In genomic region chr5:135398160-135398854, GRCh38 we compare ENCODE assay signal across 8 cellular contexts. TPM values are rescaled to one million over a fixed set of nuclear protein-coding genes. Genes with fewer than 3 reads are reported as not detected.
DNase-seq lines count a peak whose midpoint lies in the region; ATAC-seq, FAIRE-seq and TF ChIP-seq lines count a peak whose summit lies in the region.

No MANE protein-coding gene starts in this region.

- no peaks in the 10 kb centered on the region for H3K27me3 ChIP-seq in RWPE2 (ENCODE audit: insufficient read depth, poor library complexity, severe bottlenecking)
- no peaks in the 10 kb centered on the region for H3K27me3 ChIP-seq in GM12878 (replicated peaks in 1 of 2; ENCODE audit: control insufficient read depth in 2 of 2, insufficient read depth in 2 of 2, low read length in 1 of 2)
- H3K27me3 ChIP-seq in kidney epithelial cell (ENCODE audit: control insufficient read depth, insufficient read depth, low read length): no peaks in the 10 kb centered on the region

- no peak for TF ChIP-seq CTCF in AG10803 (conservative IDR thresholded peaks at IDR 0.05; ENCODE audit: low read length)
- TF ChIP-seq CTCF in RWPE2 (IDR thresholded peaks at IDR 0.05; ENCODE audit: poor library complexity, severe bottlenecking): no peak
- no peak for TF ChIP-seq CTCF in GM12878 (IDR thresholded peaks at IDR 0.05 in 2 of 3, conservative IDR thresholded peaks at IDR 0.05 in 1 of 3; ENCODE audit: control insufficient read depth in 2 of 3, extremely low read depth in 1 of 3, insufficient read depth in 1 of 3, low read depth in 3 of 3, low read length in 3 of 3)
- no peak for TF ChIP-seq CTCF in kidney epithelial cell (IDR thresholded peaks at IDR 0.05; ENCODE audit: insufficient read depth, low read length, poor library complexity, severe bottlenecking)

- under 1% methylated on average over 32 of the region's 43 CpGs for WGBS in GM12878 (ENCODE audit: insufficient coverage, insufficient replicate concordance, low lambda C conversion rate, missing lambda C conversion rate)

- H3K4me2 ChIP-seq in GM12878 (ENCODE audit: control insufficient read depth, insufficient read depth): peak overlapping the region; percentile 81

- ATAC-seq in GM19043 (IDR thresholded peaks at IDR 0.05; ENCODE audit: low read depth, unreplicated experiment): peak; percentile 19
- peak; percentile 28 for ATAC-seq in HG03460 (IDR thresholded peaks at IDR 0.05; ENCODE audit: unreplicated experiment)
- peak; percentile 43 for ATAC-seq in RWPE2 (ENCODE audit: low read depth)
- ATAC-seq in GM12878: peak; percentile 46
- no peak for ATAC-seq in GM18870 (IDR thresholded peaks at IDR 0.05; ENCODE audit: unreplicated experiment)

- SMC1A ChIA-PET in GM12878 (lab: Charles Lee; ENCODE audit: uncharacterized antibody, unreplicated experiment): no interaction called here

- H3K36me3 ChIP-seq in RWPE2 (ENCODE audit: low read depth) (peaks cover 27% of the 10 kb centered on the region), GM12878 (ENCODE audit: control insufficient read depth in 2 of 2, insufficient read depth in 2 of 2, low read length in 1 of 2) (no peaks in the 10 kb centered on the region), kidney epithelial cell (ENCODE audit: control insufficient read depth, insufficient read depth, low read length) (no peaks in the 10 kb centered on the region)

- RAD21 ChIA-PET in GM12878 (lab: Charles Lee; ENCODE audit: unreplicated experiment): no interaction called here

- no peak for FAIRE-seq in GM12878 (lab: Jason Lieb, UNC)

- peaks cover 8% of the 10 kb centered on the region; the same call in 1 of the 2 replicates for H4K20me1 ChIP-seq in GM12878 (ENCODE audit: control insufficient read depth, insufficient read depth)

- in situ Hi-C loops in GM12878 (cut with MboI): no loop called here

- peak; percentile 38 for DNase-seq in AG10803 (ENCODE audit: low read depth)
- no peak for DNase-seq in RWPE2 (ENCODE audit: low spot score)
- DNase-seq in GM12878 (ENCODE audit: low read depth, low spot score): no peak
- DNase-seq in kidney epithelial cell (ENCODE audit: low read depth): no peak
- peak; percentile 5 for DNase-seq in stimulated activated CD4-positive, alpha-beta T cell treated with anti-CD3 and anti-CD28 coated beads, Interleukin-2, amount 100 ng/mL, for 4 hours (ENCODE audit: low read depth)

- CTCF ChIA-PET in GM12878 (lab: Yijun Ruan, JAX): no interaction called here

- H3K4me3 ChIP-seq in AG10803 (ENCODE audit: low read length) (peak overlapping the region; percentile 71), RWPE2 (ENCODE audit: severe bottlenecking) (peak overlapping the region; percentile 97), GM12878 (peak overlapping the region; percentile 80), kidney epithelial cell (ENCODE audit: low read depth, low read length) (peak overlapping the region; percentile 74)

- no TSS peak for BruUV-seq in GM12878 (replicated peaks; lab: Mats Ljungman, UMichigan)

- H3K9me3 ChIP-seq in RWPE2 (ENCODE audit: severe bottlenecking) (no peaks in the 10 kb centered on the region), GM12878 (replicated peaks; ENCODE audit: control insufficient read depth, insufficient read depth, low read length) (no peaks in the 10 kb centered on the region)

- peaks cover 62% of the 10 kb centered on the region for H3K79me2 ChIP-seq in GM12878 (ENCODE audit: control insufficient read depth, insufficient read depth, low read length)

- intact Hi-C loops in GM12878 (cut with micrococcal nuclease; ENCODE audit: unreplicated experiment): no loop called here

- H3K9ac ChIP-seq in GM12878 (ENCODE audit: control insufficient read depth, insufficient read depth, low read length): peak overlapping the region; percentile 98

- no peak for TF ChIP-seq EP300 in GM12878 (IDR thresholded peaks at IDR 0.05; ENCODE audit: borderline replicate concordance in 1 of 2, control insufficient read depth in 1 of 2, low read depth in 2 of 2, low read length in 2 of 2)

- POLR2A ChIA-PET in GM12878 (lab: Charles Lee): no interaction called here

- H3K4me1 ChIP-seq in RWPE2 (ENCODE audit: insufficient read depth, poor library complexity, severe bottlenecking): peaks cover 29% of the 10 kb centered on the region
- H3K4me1 ChIP-seq in GM12878 (ENCODE audit: control insufficient read depth, insufficient read depth, low read length): peaks cover 19% of the 10 kb centered on the region

- TF ChIP-seq POLR2A in GM12878 (IDR thresholded peaks at IDR 0.05; ENCODE audit: low read depth, low read length): no peak

- no peak for TF ChIP-seq RAD21 in GM12878 (IDR thresholded peaks at IDR 0.05; ENCODE audit: insufficient read depth, low read depth, low read length)

- peak overlapping the region; percentile 22; the same call in 1 of the 2 replicates for H2AFZ ChIP-seq in GM12878 (ENCODE audit: control insufficient read depth, low read depth, low read length)

- H3K27ac ChIP-seq in RWPE2 (ENCODE audit: poor library complexity, severe bottlenecking) (peak overlapping the region; percentile 72), GM12878 (ENCODE audit: control insufficient read depth, insufficient read depth) (peak overlapping the region; percentile 90)

TF ChIP-seq in GM12878, 131 proteins besides CTCF, POLR2A, EP300 and RAD21 (continues in another document):
- TF ChIP-seq BHLHE40 (IDR thresholded peaks at IDR 0.05; ENCODE audit: borderline replicate concordance in 1 of 2, low read depth in 2 of 2, low read length in 1 of 2) (peak in 1 of 2 experiments; percentile 12; a peak in 1 of 4 replicates), RAD51 (IDR thresholded peaks at IDR 0.05) (peak; percentile 39; the same call in 1 of the 2 replicates)
- TF ChIP-seq, protein P1, sequence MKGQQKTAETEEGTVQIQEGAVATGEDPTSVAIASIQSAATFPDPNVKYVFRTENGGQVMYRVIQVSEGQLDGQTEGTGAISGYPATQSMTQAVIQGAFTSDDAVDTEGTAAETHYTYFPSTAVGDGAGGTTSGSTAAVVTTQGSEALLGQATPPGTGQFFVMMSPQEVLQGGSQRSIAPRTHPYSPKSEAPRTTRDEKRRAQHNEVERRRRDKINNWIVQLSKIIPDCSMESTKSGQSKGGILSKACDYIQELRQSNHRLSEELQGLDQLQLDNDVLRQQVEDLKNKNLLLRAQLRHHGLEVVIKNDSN (IDR thresholded peaks at IDR 0.05; ENCODE audit: borderline replicate concordance, extremely low read length, insufficient read depth, low read depth, low read length): peak; percentile 11

RNA-seq across cellular contexts. Expression of gene MACROH2A1, which starts 0.7 kb away (rescaled TPM):
- 249 and 264 TPM in 2 replicates for total RNA-seq in GM12878 (2013; cell fraction: nucleolus; rRNA removed)
- total RNA-seq in GM12878 (2014; rRNA removed) (222 and 237 TPM in 2 replicates), GM12878 (2014; rRNA removed; fragmentation: Illumina TruSeq; extraction: Trizol) (187 TPM in 2 replicates), GM12878 (2021) (196 and 198 TPM in 2 replicates), kidney epithelial cell (298 TPM in 2 replicates)
- 59.6 TPM for polyA plus RNA-seq in GM12878 (2011; ENCODE audit: low read depth)
- polyA plus RNA-seq in GM12878 (2011; rRNA removed) (140 and 160 TPM in 2 replicates), GM12878 (2014; fragmentation: Illumina TruSeq; extraction: Trizol) (185 and 227 TPM in 2 replicates), GM12878 (2014; fragmentation: Nextera tagmentation; extraction: Ambion mirVana) (10 to 100 TPM; 45.7 to 77.2 TPM), GM12878 (2014; rRNA removed) (195 and 201 TPM in 2 replicates), GM12878 (2016; fragmentation: Nextera tagmentation; extraction: Ambion mirVana) (100 to 1,000 TPM; 224 to 230 TPM)
- 147 and 202 TPM in 2 replicates for polyA plus RNA-seq in GM12878 (2011; cell fraction: cytosol; rRNA removed)
- polyA plus RNA-seq in GM12878 (2011; cell fraction: nucleus; rRNA removed): 281 and 380 TPM in 2 replicates
- 89.0 and 90.7 TPM in 2 replicates for polyA plus RNA-seq in GM12878 (2012)
- 100 and 128 TPM in 2 replicates for polyA minus RNA-seq in GM12878 (2011; rRNA and poly(A)+ RNA removed)
- polyA minus RNA-seq in GM12878 (2011; cell fraction: cytosol; rRNA and poly(A)+ RNA removed): 41.8 and 48.6 TPM in 2 replicates
- polyA minus RNA-seq in GM12878 (2011; cell fraction: nucleus; rRNA and poly(A)+ RNA removed): 101 and 204 TPM in 2 replicates

RNA-seq across cellular contexts. Expression of gene DCANP1, which starts 48.8 kb away (rescaled TPM):
- not detected in 2 replicates for total RNA-seq in GM12878 (2013; cell fraction: nucleolus; rRNA removed)
- not detected in 2 replicates for total RNA-seq in GM12878 (2014; rRNA removed)
- not detected in 2 replicates for total RNA-seq in GM12878 (2014; rRNA removed; fragmentation: Illumina TruSeq; extraction: Trizol)
- total RNA-seq in GM12878 (2021): not detected in 2 replicates
- polyA plus RNA-seq in GM12878 (2011; ENCODE audit: low read depth): not detected
- polyA plus RNA-seq in GM12878 (2011; rRNA removed): not detected in 2 replicates
- polyA plus RNA-seq in GM12878 (2011; cell fraction: cytosol; rRNA removed): not detected in 2 replicates
- polyA plus RNA-seq in GM12878 (2011; cell fraction: nucleus; rRNA removed): 0.06 TPM in 1 of 2 replicates, not detected in the other
- polyA plus RNA-seq in GM12878 (2012): not detected in 2 replicates
- polyA plus RNA-seq in GM12878 (2014; fragmentation: Illumina TruSeq; extraction: Trizol): 0.01 TPM in 1 of 2 replicates, not detected in the other
- polyA plus RNA-seq in GM12878 (2014; fragmentation: Nextera tagmentation; extraction: Ambion mirVana): not detected
- polyA plus RNA-seq in GM12878 (2014; rRNA removed): not detected in 2 replicates
- not detected for polyA plus RNA-seq in GM12878 (2016; fragmentation: Nextera tagmentation; extraction: Ambion mirVana)
- not detected in 2 replicates for polyA minus RNA-seq in GM12878 (2011; rRNA and poly(A)+ RNA removed)
- polyA minus RNA-seq in GM12878 (2011; cell fraction: cytosol; rRNA and poly(A)+ RNA removed): not detected in 2 replicates
- not detected in 2 replicates for polyA minus RNA-seq in GM12878 (2011; cell fraction: nucleus; rRNA and poly(A)+ RNA removed)
- total RNA-seq in kidney epithelial cell: not detected in 2 replicates

RNA-seq across cellular contexts. Expression of gene TIFAB, which starts 53.8 kb away (rescaled TPM):
- total RNA-seq in GM12878 (2013; cell fraction: nucleolus; rRNA removed): not detected in 2 replicates
- not detected in 2 replicates for total RNA-seq in GM12878 (2014; rRNA removed)
- not detected in 2 replicates for total RNA-seq in GM12878 (2014; rRNA removed; fragmentation: Illumina TruSeq; extraction: Trizol)
- not detected in 2 replicates for total RNA-seq in GM12878 (2021)
- polyA plus RNA-seq in GM12878 (2011; ENCODE audit: low read depth): not detected
- polyA plus RNA-seq in GM12878 (2011; rRNA removed): not detected in 2 replicates
- polyA plus RNA-seq in GM12878 (2011; cell fraction: cytosol; rRNA removed): not detected in 2 replicates
- polyA plus RNA-seq in GM12878 (2011; cell fraction: nucleus; rRNA removed): 0.01 TPM in 1 of 2 replicates, not detected in the other
- polyA plus RNA-seq in GM12878 (2012): not detected in 2 replicates
- not detected in 2 replicates for polyA plus RNA-seq in GM12878 (2014; fragmentation: Illumina TruSeq; extraction: Trizol)
- not detected for polyA plus RNA-seq in GM12878 (2014; fragmentation: Nextera tagmentation; extraction: Ambion mirVana)
- not detected in 2 replicates for polyA plus RNA-seq in GM12878 (2014; rRNA removed)
- polyA plus RNA-seq in GM12878 (2016; fragmentation: Nextera tagmentation; extraction: Ambion mirVana): not detected
- polyA minus RNA-seq in GM12878 (2011; rRNA and poly(A)+ RNA removed): not detected in 2 replicates
- polyA minus RNA-seq in GM12878 (2011; cell fraction: cytosol; rRNA and poly(A)+ RNA removed): not detected in 2 replicates
- not detected in 2 replicates for polyA minus RNA-seq in GM12878 (2011; cell fraction: nucleus; rRNA and poly(A)+ RNA removed)
- not detected in 2 replicates for total RNA-seq in kidney epithelial cell

Comparison
In these comparisons a context has a peak if more than half of its experiments do, and no peak if none do; other contexts are left out.
1. DNase-seq: peak in AG10803 (single experiment) and stimulated activated CD4-positive, alpha-beta T cell treated with anti-CD3 and anti-CD28 coated beads, Interleukin-2, amount 100 ng/mL, for 4 hours (single experiment); none in RWPE2 (single experiment), GM12878 (single experiment) and kidney epithelial cell (single experiment).
2. Peak in every context shown above with its lines, with median percentiles within 50 percentile points of each other: H3K4me3 ChIP-seq.